10 cellular contexts compared by ENCODE assay signal in genomic region chr2:222672068-222672401, GRCh38. TPM values are rescaled to one million over a fixed set of nuclear protein-coding genes. Genes with fewer than 3 reads are reported as not detected.
DNase-seq lines count a peak whose midpoint lies in the region; ATAC-seq and TF ChIP-seq lines count a peak whose summit lies in the region.
"Had no signal": no experiment of that assay in that cellular context is flagged by ENCODE, and none has a peak within 500 bp of the region (broad histone marks: within the 10 kb centered on the region; RNA-seq: fewer than 3 reads in every experiment).

No MANE protein-coding gene starts in this region.

- no peaks in the 10 kb centered on the region for H3K9me3 ChIP-seq in ectodermal cell (ENCODE audit: control insufficient read depth, low read length)
- H3K9me3 ChIP-seq in mesodermal cell (ENCODE audit: control insufficient read depth, low read length) = no peaks in the 10 kb centered on the region
- H3K9me3 ChIP-seq in tibial artery = no peaks in the 10 kb centered on the region

- H3K4me3 Mint-ChIP-seq in activated T-cell treated with anti-CD3 and anti-CD28 coated beads, Interleukin-2, amount 50 U/mL, for 4 hours = peak overlapping the region; percentile 45

- intact Hi-C loops in tibial artery (cut with DNase I; ENCODE audit: low total_unique reads) = no loop called here

- peaks cover 7% of the 10 kb centered on the region for H3K4me1 Mint-ChIP-seq in activated T-cell treated with anti-CD3 and anti-CD28 coated beads, Interleukin-2, amount 50 U/mL, for 4 hours (ENCODE audit: low read depth)

- H3K4me1 ChIP-seq in ectodermal cell (ENCODE audit: control insufficient read depth, insufficient read depth, low read length) (peaks cover 3% of the 10 kb centered on the region), mesodermal cell (ENCODE audit: control insufficient read depth, insufficient read depth, low read length, poor library complexity, severe bottlenecking) (no peaks in the 10 kb centered on the region), tibial artery (peaks cover 0 to 18% (median 8%) of the 10 kb centered on the region in 4 donors)

- 30 to 32% methylated on average over 10 of the region's 10 CpGs for WGBS in ectodermal cell, 2 experiments
- WGBS in mesodermal cell (ENCODE audit: insufficient coverage in 2 of 2), 2 experiments = 26 to 45% methylated on average over 10 of the region's 10 CpGs

- peaks cover 39% of the 10 kb centered on the region for H3K27me3 ChIP-seq in ectodermal cell (ENCODE audit: control insufficient read depth, insufficient read depth, low read length, poor library complexity, severe bottlenecking)
- H3K27me3 ChIP-seq in tibial artery = no peaks in the 10 kb centered on the region
- H3K27me3 ChIP-seq: BLaER1 treated with 17β-estradiol and CSF1 and Interleukin-3, amounts not matched to agents 10 nM and 100 nM had no signal

- H3K4me3 ChIP-seq in ectodermal cell (ENCODE audit: insufficient read depth, low read depth, low read length) (peak overlapping the region; percentile 41), mesodermal cell (ENCODE audit: extremely low read depth, insufficient read depth, low read length, poor library complexity, severe bottlenecking) (peak overlapping the region; percentile 43), tibial artery (peak overlapping the region; percentile 43 to 63)
- H3K4me3 ChIP-seq: BLaER1 treated with 17β-estradiol and CSF1 and Interleukin-3, amounts not matched to agents 10 nM and 100 nM had no signal

- H3K36me3 ChIP-seq in ectodermal cell (ENCODE audit: control insufficient read depth, insufficient read depth, low read length) (no peaks in the 10 kb centered on the region), mesodermal cell (ENCODE audit: control insufficient read depth, insufficient read depth, low read length) (no peaks in the 10 kb centered on the region), tibial artery (no peaks in the 10 kb centered on the region)
- H3K36me3 ChIP-seq: BLaER1 treated with 17β-estradiol and CSF1 and Interleukin-3, amounts not matched to agents 10 nM and 100 nM had no signal

- no peaks in the 10 kb centered on the region for H3K36me3 Mint-ChIP-seq in activated T-cell treated with anti-CD3 and anti-CD28 coated beads, Interleukin-2, amount 50 U/mL, for 4 hours (ENCODE audit: insufficient read depth)

- no peak for ATAC-seq in activated T-cell treated with anti-CD3 and anti-CD28 coated beads, Interleukin-2, amount 50 U/mL, for 4 hours
- no peak for ATAC-seq in GM19455 (IDR thresholded peaks at IDR 0.05; ENCODE audit: unreplicated experiment)
- ATAC-seq in HG02610 (IDR thresholded peaks at IDR 0.05; ENCODE audit: unreplicated experiment) = no peak

- no peak overlapping the region for H3K27ac ChIP-seq in ectodermal cell (ENCODE audit: insufficient read depth, low read depth, low read length, poor library complexity, severe bottlenecking)
- H3K27ac ChIP-seq in mesodermal cell (ENCODE audit: low read depth, low read length, severe bottlenecking) = no peak overlapping the region
- H3K27ac ChIP-seq in tibial artery = no peak overlapping the region

- TF ChIP-seq CTCF in tibial artery (IDR thresholded peaks at IDR 0.05) = no peak

- H3K27me3 Mint-ChIP-seq in activated T-cell treated with anti-CD3 and anti-CD28 coated beads, Interleukin-2, amount 50 U/mL, for 4 hours (ENCODE audit: low read depth) = peaks cover 45% of the 10 kb centered on the region

- DNase-seq in activated T-cell treated with anti-CD3 and anti-CD28 coated beads, Interleukin-2, amount 50 U/mL, for 4 hours = no peak
- DNase-seq in activated T-cell treated with anti-CD3 and anti-CD28 coated beads for 4 hours = no peak
- DNase-seq in tibial artery = no peak
- DNase-seq in GM19240 (ENCODE audit: insufficient read length, low spot score) = no peak
- DNase-seq: activated gamma-delta T cell treated with Interleukin-2 at 50 U/mL for 16 hours had no signal

- H3K9me3 Mint-ChIP-seq in activated T-cell treated with anti-CD3 and anti-CD28 coated beads, Interleukin-2, amount 50 U/mL, for 4 hours = no peaks in the 10 kb centered on the region

RNA-seq across cellular contexts. Expression of gene MOGAT1, which starts 0.6 kb away (rescaled TPM):
- total RNA-seq in activated T-cell treated with anti-CD3 and anti-CD28 coated beads, Interleukin-2, amount 50 U/mL, for 4 hours = not detected
- polyA plus RNA-seq in ectodermal cell (2013, experiment 1 of 4) = 0.81 TPM
- 0.57 TPM for polyA plus RNA-seq in ectodermal cell (2013, experiment 2 of 4)
- 0.64 TPM for polyA plus RNA-seq in ectodermal cell (2013, experiment 3 of 4)
- 0.53 TPM for polyA plus RNA-seq in ectodermal cell (2013, experiment 4 of 4)
- polyA plus RNA-seq in mesodermal cell (2013, experiment 1 of 2) = not detected
- not detected for polyA plus RNA-seq in mesodermal cell (2013, experiment 2 of 2)

RNA-seq across cellular contexts. Expression of gene FARSB, which starts 16.1 kb away (rescaled TPM):
- 10 to 100 TPM; 67.3 to 73.2 (median 72.1) TPM for total RNA-seq in activated T-cell treated with anti-CD3 and anti-CD28 coated beads, Interleukin-2, amount 50 U/mL, for 4 hours
- 37.8 TPM for polyA plus RNA-seq in ectodermal cell (2013, experiment 1 of 4)
- polyA plus RNA-seq in ectodermal cell (2013, experiment 2 of 4) = 34.0 TPM
- 26.9 TPM for polyA plus RNA-seq in ectodermal cell (2013, experiment 3 of 4)
- 28.0 TPM for polyA plus RNA-seq in ectodermal cell (2013, experiment 4 of 4)
- polyA plus RNA-seq in mesodermal cell (2013, experiment 1 of 2) = 26.3 TPM
- 28.2 TPM for polyA plus RNA-seq in mesodermal cell (2013, experiment 2 of 2)
